Comparison of ENCODE assay signal across 9 cellular contexts in genomic region chrX:150363561-150364346, GRCh38. TPM values are rescaled to one million over a fixed set of nuclear protein-coding genes. Genes with fewer than 3 reads are reported as not detected.
DNase-seq lines count a peak whose midpoint lies in the region; ATAC-seq and FAIRE-seq lines count a peak whose summit lies in the region.
"Had no signal": no experiment of that assay in that cellular context is flagged by ENCODE, and none has a peak within 500 bp of the region (broad histone marks: within the 10 kb centered on the region; RNA-seq: fewer than 3 reads in every experiment).

No MANE protein-coding gene starts in this region.

- FAIRE-seq in RCC 7860 (lab: Jason Lieb, UNC) = no peak
- FAIRE-seq: A204.1 had no signal

- peaks cover 46% of the 10 kb centered on the region for H3K4me1 Mint-ChIP-seq in stimulated activated memory B cell treated with anti-CD40 and anti-IgM and Interleukin-4, amounts not matched to agents 10 μg/mL and 1 μg/mL and 100 μg/mL, for 72 hours

- peak; percentile 18 for DNase-seq in DMS79 treated with DMSO at 0.1 percent for 48 hours (lab: John Stamatoyannopoulos, UW)
- no peak for DNase-seq in DMS79 (lab: John Stamatoyannopoulos, UW)
- peak; percentile 39 for DNase-seq in RCC 7860 (ENCODE audit: low spot score)
- peak; percentile 7 for DNase-seq in cerebellum (ENCODE audit: low spot score)
- peak; percentile 47 for DNase-seq in left lobe of liver (ENCODE audit: low spot score)

- H3K27me3 Mint-ChIP-seq in stimulated activated memory B cell treated with anti-CD40 and anti-IgM and Interleukin-4, amounts not matched to agents 10 μg/mL and 1 μg/mL and 100 μg/mL, for 72 hours = peaks cover 37% of the 10 kb centered on the region

- H3K9me3 Mint-ChIP-seq in stimulated activated memory B cell treated with anti-CD40 and anti-IgM and Interleukin-4, amounts not matched to agents 10 μg/mL and 1 μg/mL and 100 μg/mL, for 72 hours = no peaks in the 10 kb centered on the region

- H3K36me3 Mint-ChIP-seq in stimulated activated memory B cell treated with anti-CD40 and anti-IgM and Interleukin-4, amounts not matched to agents 10 μg/mL and 1 μg/mL and 100 μg/mL, for 72 hours = no peaks in the 10 kb centered on the region

- ATAC-seq in left lobe of liver (peak; percentile 47), GM21825 (IDR thresholded peaks at IDR 0.05; ENCODE audit: unreplicated experiment) (no peak), HG02642 (IDR thresholded peaks at IDR 0.05; ENCODE audit: poor library complexity, unreplicated experiment) (no peak)
- ATAC-seq in stimulated activated memory B cell treated with anti-CD40 and anti-IgM and Interleukin-4, amounts not matched to agents 10 μg/mL and 1 μg/mL and 100 μg/mL, for 72 hours = peak; percentile 22

- H3K4me3 Mint-ChIP-seq in stimulated activated memory B cell treated with anti-CD40 and anti-IgM and Interleukin-4, amounts not matched to agents 10 μg/mL and 1 μg/mL and 100 μg/mL, for 72 hours = peak overlapping the region; percentile 68

- H3K27ac Mint-ChIP-seq in stimulated activated memory B cell treated with anti-CD40 and anti-IgM and Interleukin-4, amounts not matched to agents 10 μg/mL and 1 μg/mL and 100 μg/mL, for 72 hours = peak overlapping the region; percentile 2

RNA-seq across cellular contexts. Expression of gene MAMLD1, which starts 0.6 kb away (rescaled TPM):
- total RNA-seq in cerebellum (5.3 TPM), left lobe of liver (3.1 TPM)

Comparison
In these comparisons a context has a peak if more than half of its experiments do, and no peak if none do; other contexts are left out.
1. ATAC-seq: peak in left lobe of liver (single experiment) and stimulated activated memory B cell treated with anti-CD40 and anti-IgM and Interleukin-4, amounts not matched to agents 10 μg/mL and 1 μg/mL and 100 μg/mL, for 72 hours (single experiment); none in GM21825 (single experiment) and HG02642 (single experiment).